Comparison of ENCODE assay signal across 18 cellular contexts in genomic region chr5:128092144-128092543, GRCh38. TPM values are rescaled to one million over a fixed set of nuclear protein-coding genes. Genes with fewer than 3 reads are reported as not detected.
DNase-seq lines count a peak whose midpoint lies in the region; ATAC-seq and TF ChIP-seq lines count a peak whose summit lies in the region.
"Had no signal": no experiment of that assay in that cellular context is flagged by ENCODE, and none has a peak within 500 bp of the region (broad histone marks: within the 10 kb centered on the region; RNA-seq: fewer than 3 reads in every experiment).

No MANE protein-coding gene starts in this region.

- intact Hi-C loops in dorsolateral prefrontal cortex (cut with DNase I), result no loop called here

- H3K27me3 Mint-ChIP-seq in neural crest cell (ENCODE audit: low read depth), result no peaks in the 10 kb centered on the region

- H3K9me3 Mint-ChIP-seq in neural crest cell, result peaks cover 10% of the 10 kb centered on the region

- no peak for ATAC-seq in HG03025 (IDR thresholded peaks at IDR 0.05; ENCODE audit: low FRiP score, unreplicated experiment)
- ATAC-seq: CD8-positive, alpha-beta T cell had no signal

- H3K4me3 Mint-ChIP-seq in neural crest cell, result no peak overlapping the region
- H3K4me3 Mint-ChIP-seq: CD14-positive monocyte; CD8-positive, alpha-beta T cell had no signal

- H3K36me3 Mint-ChIP-seq in neural crest cell (ENCODE audit: low read depth), result peaks cover 34% of the 10 kb centered on the region

- no peaks in the 10 kb centered on the region for H3K27me3 ChIP-seq in dorsolateral prefrontal cortex
- H3K27me3 ChIP-seq: BLaER1 had no signal

- H3K27ac Mint-ChIP-seq in neural crest cell (ENCODE audit: unreplicated experiment), result no peak overlapping the region
- H3K27ac Mint-ChIP-seq: CD14-positive monocyte; CD8-positive, alpha-beta T cell had no signal

- peaks cover 11% of the 10 kb centered on the region for H3K4me1 Mint-ChIP-seq in neural crest cell
- H3K4me1 Mint-ChIP-seq: CD14-positive monocyte had no signal

- no peak overlapping the region for H3K4me3 ChIP-seq in dorsolateral prefrontal cortex
- H3K4me3 ChIP-seq: A549, BLaER1 had no signal

- H3K27ac ChIP-seq in dorsolateral prefrontal cortex, result peak overlapping the region in 39 of 59 donors; percentile 0 to 81 (median 52)
- H3K27ac ChIP-seq: 22Rv1, A549, BLaER1 had no signal

- TF ChIP-seq CTCF in dorsolateral prefrontal cortex (IDR thresholded peaks at IDR 0.05 in 54 of 56, conservative IDR thresholded peaks at IDR 0.05 in 2 of 56; ENCODE audit: low read depth in 1 of 56, partially characterized antibody in 56 of 56) (no peak), neural crest cell (conservative IDR thresholded peaks at IDR 0.05) (peak; percentile 23)

- peak; percentile 6 for DNase-seq in NCI-H82 (lab: John Stamatoyannopoulos, UW)
- DNase-seq in NCI-H82 treated with DMSO at 0.1 percent for 48 hours (lab: John Stamatoyannopoulos, UW; ENCODE audit: unreplicated experiment), result no peak
- no peak for DNase-seq in dorsolateral prefrontal cortex
- no peak for DNase-seq in neural crest cell (ENCODE audit: low read depth, low spot score)
- no peak for DNase-seq in stimulated activated CD8-positive, alpha-beta memory T cell treated with anti-CD3 and anti-CD28 coated beads, Interleukin-4, amount 100 ng/mL, for 48 hours
- DNase-seq in EL, result no peak
- DNase-seq: AML-193; Calu3; CD8-positive, alpha-beta T cell; DMS53; DND-41; GOT3; H7 had no signal

RNA-seq across cellular contexts. Expression of gene SLC12A2, which starts 8.6 kb away (rescaled TPM):
- total RNA-seq in dorsolateral prefrontal cortex (100 to 1,000 TPM in 18 of 120 experiments, 10 to 100 TPM in 102; 48.4 to 191 (median 77.9) TPM), neural crest cell (31.3 and 31.7 TPM in 2 replicates)
